In the genomic region with DNA sequence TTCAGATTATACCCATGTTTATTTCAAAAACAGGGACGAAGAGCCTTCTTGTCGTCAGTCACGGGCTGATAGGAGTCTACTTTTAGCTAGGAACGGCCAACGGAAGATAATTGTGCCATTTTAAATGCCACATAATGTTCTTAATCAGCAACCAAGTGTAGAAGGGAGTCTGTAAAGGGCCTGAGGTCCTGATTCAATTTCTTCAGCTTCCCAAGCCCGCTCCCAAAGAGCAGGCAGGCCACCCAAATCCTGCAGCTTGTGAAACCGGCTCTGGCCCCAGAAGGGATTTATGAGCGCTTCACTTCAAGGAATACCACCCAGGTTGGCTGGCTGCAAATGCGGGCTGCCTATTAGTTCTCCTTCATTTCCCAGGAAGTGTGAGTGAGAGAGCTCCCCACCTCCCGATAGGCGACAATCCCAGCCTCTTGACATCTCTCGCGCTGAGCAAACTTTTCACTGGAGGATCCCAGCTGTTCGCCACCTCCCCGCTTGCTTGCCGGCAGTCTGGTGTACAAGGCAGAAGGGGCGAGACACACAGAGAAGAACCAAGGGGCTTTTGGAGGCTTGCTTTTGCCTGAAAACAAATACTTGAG, we compare ENCODE assay signal across 10 cellular contexts.
DNase-seq lines count a peak whose midpoint lies in the region; TF ChIP-seq lines count a peak whose summit lies in the region.
"Had no signal": no experiment of that assay in that cellular context is flagged by ENCODE, and none has a peak within 500 bp of the region (broad histone marks: within the 10 kb centered on the region; RNA-seq: fewer than 3 reads in every experiment).

No MANE protein-coding gene starts in this region.

- no peak for TF ChIP-seq CTCF in Calu3 (IDR thresholded peaks at IDR 0.05; ENCODE audit: unreplicated experiment)
- no peak for TF ChIP-seq CTCF in VCaP (conservative IDR thresholded peaks at IDR 0.05)
- no peak for TF ChIP-seq CTCF in osteocyte (IDR thresholded peaks at IDR 0.05)

- H3K4me1 Mint-ChIP-seq in Calu3 (ENCODE audit: low read depth, unreplicated experiment) = peaks cover 9% of the 10 kb centered on the region
- H3K4me1 Mint-ChIP-seq in osteocyte (ENCODE audit: unreplicated experiment) = peaks cover 61% of the 10 kb centered on the region
- no peaks in the 10 kb centered on the region for H3K4me1 Mint-ChIP-seq in activated CD4-positive, alpha-beta T cell treated with anti-CD3 and anti-CD28 coated beads, Interleukin-2, amount 10 ng/mL, durations not matched to agents 7 days and 5 days
- H3K4me1 Mint-ChIP-seq: activated naive CD4-positive, alpha-beta T cell treated with anti-CD3 and anti-CD28 coated beads, Interleukin-2, amount 50 U/mL, for 24 hours had no signal

- H3K36me3 Mint-ChIP-seq in Calu3 (ENCODE audit: insufficient read depth, unreplicated experiment) (no peaks in the 10 kb centered on the region), osteocyte (ENCODE audit: unreplicated experiment) (peaks cover 9% of the 10 kb centered on the region)
- no peaks in the 10 kb centered on the region for H3K36me3 Mint-ChIP-seq in activated CD4-positive, alpha-beta T cell treated with anti-CD3 and anti-CD28 coated beads, Interleukin-2, amount 10 ng/mL, durations not matched to agents 7 days and 5 days (ENCODE audit: low read depth)
- H3K36me3 Mint-ChIP-seq: activated naive CD4-positive, alpha-beta T cell treated with anti-CD3 and anti-CD28 coated beads, Interleukin-2, amount 50 U/mL, for 24 hours had no signal

- intact Hi-C loops in Calu3 (cut with micrococcal nuclease; ENCODE audit: unreplicated experiment) = loop anchor here (2.0 kb wide), 1 partner anchor 45 kb away; no protein-coding TSS in a partner anchor

- H3K27ac ChIP-seq in VCaP = peak overlapping the region; percentile 21; the same call in 1 of the 2 replicates

- CTCF ChIA-PET in Calu3 (lab: Charles Lee) = interaction anchor here (0.6 to 0.8 kb wide), 3 partner anchors 30 to 1434 kb away, joined by 3 to 5 read pairs (median 4); no protein-coding TSS in a partner anchor
- CTCF ChIA-PET in activated CD4-positive, alpha-beta T cell treated with anti-CD3 and anti-CD28 coated beads, Interleukin-2, amount 10 ng/mL, durations not matched to agents 7 days and 5 days (lab: Charles Lee) = no interaction called here

- no peak for DNase-seq in Calu3
- DNase-seq in glomerular visceral epithelial cell (ENCODE audit: extremely low spot score) = peak; percentile 84
- no peak for DNase-seq in osteocyte (ENCODE audit: extremely low spot score, unreplicated experiment)
- no peak for DNase-seq in activated CD4-positive, alpha-beta T cell treated with anti-CD3 and anti-CD28 coated beads, Interleukin-2, amount 10 ng/mL, durations not matched to agents 7 days and 5 days
- no peak for DNase-seq in activated CD8-positive, alpha-beta memory T cell treated with anti-CD3 and anti-CD28 coated beads, Interleukin-2, amount 50 U/mL, for 4 hours
- no peak for DNase-seq in NCI-H2081 treated with DMSO at 0.1 percent for 48 hours (lab: John Stamatoyannopoulos, UW)
- no peak for DNase-seq in activated CD4-positive, alpha-beta T cell treated with anti-CD3 and anti-CD28 coated beads for 4 hours
- DNase-seq: GF-D8 had no signal

- H3K27me3 Mint-ChIP-seq in Calu3 (ENCODE audit: unreplicated experiment) = no peaks in the 10 kb centered on the region
- H3K27me3 Mint-ChIP-seq in osteocyte (ENCODE audit: unreplicated experiment) = no peaks in the 10 kb centered on the region
- peaks cover 32% of the 10 kb centered on the region for H3K27me3 Mint-ChIP-seq in activated CD4-positive, alpha-beta T cell treated with anti-CD3 and anti-CD28 coated beads, Interleukin-2, amount 10 ng/mL, durations not matched to agents 7 days and 5 days

- POLR2A ChIA-PET in activated CD4-positive, alpha-beta T cell treated with anti-CD3 and anti-CD28 coated beads, Interleukin-2, amount 10 ng/mL, durations not matched to agents 7 days and 5 days (lab: Charles Lee) = no interaction called here

- H3K27ac Mint-ChIP-seq in Calu3 (ENCODE audit: unreplicated experiment) (peak overlapping the region; percentile 2), osteocyte (ENCODE audit: unreplicated experiment) (peak overlapping the region; percentile 95)
- no peak overlapping the region for H3K27ac Mint-ChIP-seq in activated CD4-positive, alpha-beta T cell treated with anti-CD3 and anti-CD28 coated beads, Interleukin-2, amount 10 ng/mL, durations not matched to agents 7 days and 5 days
- H3K27ac Mint-ChIP-seq: activated naive CD4-positive, alpha-beta T cell treated with anti-CD3 and anti-CD28 coated beads, Interleukin-2, amount 50 U/mL, for 24 hours had no signal

- H3K4me3 Mint-ChIP-seq in Calu3 (ENCODE audit: low read depth, unreplicated experiment) (no peak overlapping the region), osteocyte (ENCODE audit: unreplicated experiment) (peak overlapping the region; percentile 75)
- H3K4me3 Mint-ChIP-seq in activated CD4-positive, alpha-beta T cell treated with anti-CD3 and anti-CD28 coated beads, Interleukin-2, amount 10 ng/mL, durations not matched to agents 7 days and 5 days = no peak overlapping the region
- H3K4me3 Mint-ChIP-seq: activated naive CD4-positive, alpha-beta T cell treated with anti-CD3 and anti-CD28 coated beads, Interleukin-2, amount 50 U/mL, for 24 hours had no signal

- BruUV-seq in Calu3 (replicated peaks; lab: Mats Ljungman, UMichigan) = no TSS peak

- H3K9me3 Mint-ChIP-seq in Calu3 (ENCODE audit: low read depth, unreplicated experiment) = peaks cover 9% of the 10 kb centered on the region
- peaks cover 4% of the 10 kb centered on the region for H3K9me3 Mint-ChIP-seq in osteocyte (ENCODE audit: unreplicated experiment)
- no peaks in the 10 kb centered on the region for H3K9me3 Mint-ChIP-seq in activated CD4-positive, alpha-beta T cell treated with anti-CD3 and anti-CD28 coated beads, Interleukin-2, amount 10 ng/mL, durations not matched to agents 7 days and 5 days
- H3K9me3 Mint-ChIP-seq: activated naive CD4-positive, alpha-beta T cell treated with anti-CD3 and anti-CD28 coated beads, Interleukin-2, amount 50 U/mL, for 24 hours had no signal
